In genomic region chrY:2846791-2847190, GRCh38 we compare ENCODE assay signal across 22 cellular contexts. TPM values are rescaled to one million over a fixed set of nuclear protein-coding genes. Genes with fewer than 3 reads are reported as not detected.
DNase-seq lines count a peak whose midpoint lies in the region; ATAC-seq and TF ChIP-seq lines count a peak whose summit lies in the region.
"Had no signal": no experiment of that assay in that cellular context is flagged by ENCODE, and none has a peak within 500 bp of the region (broad histone marks: within the 10 kb centered on the region; RNA-seq: fewer than 3 reads in every experiment).

No MANE protein-coding gene starts in this region.

- no peak for DNase-seq in activated CD8-positive, alpha-beta T cell treated with anti-CD3 and anti-CD28 coated beads for 36 hours
- DNase-seq in activated CD8-positive, alpha-beta T cell treated with anti-CD3 and anti-CD28 coated beads, Interleukin-2, amount 10 ng/mL, durations not matched to agents 7 days and 5 days = no peak
- no peak for DNase-seq in CD8-positive, alpha-beta T cell
- DNase-seq in T-helper 17 cell (no peak), body of pancreas (peak in 2 of 4 donors; percentile 65 to 85), cerebellum (ENCODE audit: low spot score) (no peak), cardiac septum (ENCODE audit: low spot score) (no peak), activated gamma-delta T cell treated with Interleukin-2 at 50 U/mL for 16 hours (no peak)
- DNase-seq: COR-L47; DMS153; EL; HFFc6; KBM-7; NCI-H1436; NCI-H2029; NCI-H2171; NCI-H446 treated with DMSO at 0.1 percent for 48 hours; NK-92 treated with Interleukin-12 subunit alpha and Interleukin-12 subunit beta, amount 100 ng/mL, for 24 hours; OCI-M1 had no signal

- H3K4me3 Mint-ChIP-seq in activated CD8-positive, alpha-beta T cell treated with anti-CD3 and anti-CD28 coated beads for 36 hours = peak overlapping the region; percentile 35
- no peak overlapping the region for H3K4me3 Mint-ChIP-seq in activated CD8-positive, alpha-beta T cell treated with anti-CD3 and anti-CD28 coated beads, Interleukin-2, amount 10 ng/mL, durations not matched to agents 7 days and 5 days
- H3K4me3 Mint-ChIP-seq in CD8-positive, alpha-beta T cell = peak overlapping the region; percentile 26
- H3K4me3 Mint-ChIP-seq in T-helper 17 cell = no peak overlapping the region
- H3K4me3 Mint-ChIP-seq: HFFc6 had no signal

- peaks cover 49% of the 10 kb centered on the region for H3K36me3 ChIP-seq in CD8-positive, alpha-beta T cell (ENCODE audit: insufficient read depth, low read length)
- H3K36me3 ChIP-seq in body of pancreas (replicated peaks in 1 of 2; ENCODE audit: insufficient read depth in 1 of 2, low read depth in 2 of 2) = no peaks in the 10 kb centered on the region

- H3K36me3 Mint-ChIP-seq in activated CD8-positive, alpha-beta T cell treated with anti-CD3 and anti-CD28 coated beads for 36 hours (ENCODE audit: low read depth) = peaks cover 91% of the 10 kb centered on the region
- peaks cover 87% of the 10 kb centered on the region for H3K36me3 Mint-ChIP-seq in activated CD8-positive, alpha-beta T cell treated with anti-CD3 and anti-CD28 coated beads, Interleukin-2, amount 10 ng/mL, durations not matched to agents 7 days and 5 days (ENCODE audit: low read depth)
- H3K36me3 Mint-ChIP-seq in CD8-positive, alpha-beta T cell = peaks cover 92% of the 10 kb centered on the region
- peaks cover 17% of the 10 kb centered on the region for H3K36me3 Mint-ChIP-seq in T-helper 17 cell (ENCODE audit: low read depth)

- no peak overlapping the region for H3K4me3 ChIP-seq in CD8-positive, alpha-beta T cell (ENCODE audit: low read depth, low read length)
- H3K4me3 ChIP-seq in body of pancreas = no peak overlapping the region

- peaks cover 20% of the 10 kb centered on the region for H3K4me1 ChIP-seq in CD8-positive, alpha-beta T cell (ENCODE audit: insufficient read depth, low read length)
- peaks cover 22% of the 10 kb centered on the region for H3K4me1 ChIP-seq in body of pancreas

- CTCF ChIA-PET in activated CD8-positive, alpha-beta T cell treated with anti-CD3 and anti-CD28 coated beads for 36 hours (lab: Charles Lee) = no interaction called here
- CTCF ChIA-PET in activated CD8-positive, alpha-beta T cell treated with anti-CD3 and anti-CD28 coated beads, Interleukin-2, amount 10 ng/mL, durations not matched to agents 7 days and 5 days (lab: Charles Lee) = no interaction called here
- CTCF ChIA-PET in CD8-positive, alpha-beta T cell (lab: Charles Lee) = no interaction called here

- H3K27ac ChIP-seq in CD8-positive, alpha-beta T cell (ENCODE audit: low read depth, low read length) = no peak overlapping the region
- peak overlapping the region in 1 of 4 donors; percentile 6 for H3K27ac ChIP-seq in body of pancreas
- H3K27ac ChIP-seq: C4-2B had no signal

- 42 to 46% methylated on average over 2 to 4 of the region's 4 CpGs for WGBS in body of pancreas, 2 donors

- POLR2A ChIA-PET in activated CD8-positive, alpha-beta T cell treated with anti-CD3 and anti-CD28 coated beads for 36 hours (lab: Charles Lee) = interaction anchor here (0.6 kb wide), 1 partner anchor 46 kb away, joined by 3 read pairs; no protein-coding TSS in a partner anchor
- POLR2A ChIA-PET in activated CD8-positive, alpha-beta T cell treated with anti-CD3 and anti-CD28 coated beads, Interleukin-2, amount 10 ng/mL, durations not matched to agents 7 days and 5 days (lab: Charles Lee) = no interaction called here
- POLR2A ChIA-PET in CD8-positive, alpha-beta T cell (lab: Charles Lee) = no interaction called here

- no peaks in the 10 kb centered on the region for H3K27me3 ChIP-seq in CD8-positive, alpha-beta T cell (ENCODE audit: insufficient read depth, low read length)
- no peaks in the 10 kb centered on the region for H3K27me3 ChIP-seq in body of pancreas

- TF ChIP-seq POLR2A in body of pancreas (IDR thresholded peaks at IDR 0.05) = no peak

- TF ChIP-seq CTCF in activated CD8-positive, alpha-beta T cell treated with anti-CD3 and anti-CD28 coated beads for 36 hours (IDR thresholded peaks at IDR 0.05) = no peak
- no peak for TF ChIP-seq CTCF in CD8-positive, alpha-beta T cell (IDR thresholded peaks at IDR 0.05)
- no peak for TF ChIP-seq CTCF in body of pancreas (IDR thresholded peaks at IDR 0.05)

- H3K27me3 Mint-ChIP-seq in activated CD8-positive, alpha-beta T cell treated with anti-CD3 and anti-CD28 coated beads for 36 hours = no peaks in the 10 kb centered on the region
- no peaks in the 10 kb centered on the region for H3K27me3 Mint-ChIP-seq in activated CD8-positive, alpha-beta T cell treated with anti-CD3 and anti-CD28 coated beads, Interleukin-2, amount 10 ng/mL, durations not matched to agents 7 days and 5 days (ENCODE audit: low read depth)
- H3K27me3 Mint-ChIP-seq in CD8-positive, alpha-beta T cell (ENCODE audit: low read depth) = no peaks in the 10 kb centered on the region
- H3K27me3 Mint-ChIP-seq in T-helper 17 cell = no peaks in the 10 kb centered on the region

- no peaks in the 10 kb centered on the region for H3K9me3 ChIP-seq in CD8-positive, alpha-beta T cell (ENCODE audit: low read length)
- H3K9me3 ChIP-seq in T-helper 17 cell (ENCODE audit: control insufficient read depth, low read length, poor library complexity, severe bottlenecking) (no peaks in the 10 kb centered on the region), body of pancreas (no peaks in the 10 kb centered on the region)

- ATAC-seq in activated CD8-positive, alpha-beta T cell treated with anti-CD3 and anti-CD28 coated beads for 36 hours = no peak
- no peak for ATAC-seq in activated CD8-positive, alpha-beta T cell treated with anti-CD3 and anti-CD28 coated beads, Interleukin-2, amount 10 ng/mL, durations not matched to agents 7 days and 5 days
- ATAC-seq in CD8-positive, alpha-beta T cell = no peak
- ATAC-seq in T-helper 17 cell (no peak), body of pancreas (peak; percentile 91)

- peaks cover 88% of the 10 kb centered on the region for H3K4me1 Mint-ChIP-seq in activated CD8-positive, alpha-beta T cell treated with anti-CD3 and anti-CD28 coated beads for 36 hours (ENCODE audit: low read depth)
- H3K4me1 Mint-ChIP-seq in activated CD8-positive, alpha-beta T cell treated with anti-CD3 and anti-CD28 coated beads, Interleukin-2, amount 10 ng/mL, durations not matched to agents 7 days and 5 days (ENCODE audit: low read depth) = peaks cover 86% of the 10 kb centered on the region
- H3K4me1 Mint-ChIP-seq in CD8-positive, alpha-beta T cell (ENCODE audit: low read depth) = peaks cover 90% of the 10 kb centered on the region
- H3K4me1 Mint-ChIP-seq in T-helper 17 cell = peaks cover 39% of the 10 kb centered on the region

- H3K9me3 Mint-ChIP-seq in activated CD8-positive, alpha-beta T cell treated with anti-CD3 and anti-CD28 coated beads for 36 hours = no peaks in the 10 kb centered on the region
- no peaks in the 10 kb centered on the region for H3K9me3 Mint-ChIP-seq in activated CD8-positive, alpha-beta T cell treated with anti-CD3 and anti-CD28 coated beads, Interleukin-2, amount 10 ng/mL, durations not matched to agents 7 days and 5 days (ENCODE audit: insufficient read depth)
- H3K9me3 Mint-ChIP-seq in CD8-positive, alpha-beta T cell = no peaks in the 10 kb centered on the region
- H3K9me3 Mint-ChIP-seq: HFFc6 had no signal

- H3K27ac Mint-ChIP-seq in activated CD8-positive, alpha-beta T cell treated with anti-CD3 and anti-CD28 coated beads for 36 hours = peak overlapping the region; percentile 68
- no peak overlapping the region for H3K27ac Mint-ChIP-seq in activated CD8-positive, alpha-beta T cell treated with anti-CD3 and anti-CD28 coated beads, Interleukin-2, amount 10 ng/mL, durations not matched to agents 7 days and 5 days
- H3K27ac Mint-ChIP-seq in CD8-positive, alpha-beta T cell = no peak overlapping the region
- peak overlapping the region; percentile 49 for H3K27ac Mint-ChIP-seq in T-helper 17 cell

- intact Hi-C loops in activated CD8-positive, alpha-beta T cell treated with anti-CD3 and anti-CD28 coated beads for 36 hours (cut with micrococcal nuclease) = no loop called here
- intact Hi-C loops in CD8-positive, alpha-beta T cell (cut with DNase I, micrococcal nuclease) = no loop called here
- intact Hi-C loops in body of pancreas (cut with DNase I) = no loop called here
- intact Hi-C loops in cardiac septum (cut with DNase I) = no loop called here

RNA-seq across cellular contexts. Expression of gene RPS4Y1, which starts 5.4 kb away (rescaled TPM):
- 100 to 1,000 TPM; 406 to 411 TPM for total RNA-seq in activated CD8-positive, alpha-beta T cell treated with anti-CD3 and anti-CD28 coated beads for 36 hours
- 100 to 1,000 TPM; 270 to 275 TPM for total RNA-seq in activated CD8-positive, alpha-beta T cell treated with anti-CD3 and anti-CD28 coated beads, Interleukin-2, amount 10 ng/mL, durations not matched to agents 7 days and 5 days
- total RNA-seq in CD8-positive, alpha-beta T cell = 100 to 1,000 TPM; 510 to 516 TPM
- 100 to 1,000 TPM; 364 to 399 TPM for total RNA-seq in T-helper 17 cell
- not detected for total RNA-seq in body of pancreas
- 0.64 TPM for total RNA-seq in cerebellum
- total RNA-seq in cardiac septum = not detected
- total RNA-seq: A673, RPMI7951 had no signal

RNA-seq across cellular contexts. Expression of gene SRY, which starts 59.3 kb away (rescaled TPM):
- total RNA-seq in activated CD8-positive, alpha-beta T cell treated with anti-CD3 and anti-CD28 coated beads for 36 hours = not detected
- total RNA-seq in activated CD8-positive, alpha-beta T cell treated with anti-CD3 and anti-CD28 coated beads, Interleukin-2, amount 10 ng/mL, durations not matched to agents 7 days and 5 days = not detected
- total RNA-seq in CD8-positive, alpha-beta T cell = not detected
- not detected for total RNA-seq in T-helper 17 cell
- not detected for total RNA-seq in body of pancreas
- total RNA-seq in cerebellum = not detected
- total RNA-seq in cardiac septum = not detected
- total RNA-seq: A673, HFFc6, RPMI7951 had no signal

Comparison
In these comparisons a context has a peak if more than half of its experiments do, and no peak if none do; other contexts are left out.
1. H3K27ac Mint-ChIP-seq: peak in activated CD8-positive, alpha-beta T cell treated with anti-CD3 and anti-CD28 coated beads for 36 hours (single experiment) and T-helper 17 cell (single experiment); none in activated CD8-positive, alpha-beta T cell treated with anti-CD3 and anti-CD28 coated beads, Interleukin-2, amount 10 ng/mL, durations not matched to agents 7 days and 5 days (single experiment) and CD8-positive, alpha-beta T cell (single experiment).
2. H3K4me3 Mint-ChIP-seq: peak in activated CD8-positive, alpha-beta T cell treated with anti-CD3 and anti-CD28 coated beads for 36 hours (single experiment) and CD8-positive, alpha-beta T cell (single experiment); none in activated CD8-positive, alpha-beta T cell treated with anti-CD3 and anti-CD28 coated beads, Interleukin-2, amount 10 ng/mL, durations not matched to agents 7 days and 5 days (single experiment) and T-helper 17 cell (single experiment).